29 cellular contexts compared by ENCODE assay signal in genomic region chr15:49789436-49789835, GRCh38.
"Had no signal": no experiment of that assay in that cellular context is flagged by ENCODE, and none has a peak within 500 bp of the region (broad histone marks: within the 10 kb centered on the region; RNA-seq: fewer than 3 reads in every experiment).

No MANE protein-coding gene starts in this region.

- H3K9me3 ChIP-seq: testis, thyroid gland, vagina had no signal

- H3K4me3 Mint-ChIP-seq: naive thymus-derived CD8-positive, alpha-beta T cell; nephron; neural crest cell; stimulated activated naive B cell treated with anti-CD40 and anti-IgM and Interleukin-4, amounts not matched to agents 10 μg/mL and 1 μg/mL and 100 μg/mL, for 72 hours had no signal

- H3K4me1 ChIP-seq: left lung, lower lobe of right lung, parathyroid adenoma, right atrium auricular region, spleen, stomach, testis, thyroid gland, transverse colon, upper lobe of left lung, vagina had no signal

- H3K4me3 ChIP-seq: left lung, lower lobe of right lung, right atrium auricular region, skin epidermis, spleen, stomach, testis, thyroid gland, transverse colon, upper lobe of left lung, vagina had no signal

- H3K36me3 ChIP-seq: left lung, lower lobe of right lung, right atrium auricular region, spleen, stomach, thyroid gland, transverse colon, upper lobe of left lung, vagina had no signal

- ATAC-seq: left colon; left lung; lower lobe of right lung; naive thymus-derived CD8-positive, alpha-beta T cell; sciatic nerve; stimulated activated naive B cell treated with anti-CD40 and anti-IgM and Interleukin-4, amounts not matched to agents 10 μg/mL and 1 μg/mL and 100 μg/mL, for 72 hours; stimulated activated naive CD8-positive, alpha-beta T cell treated with anti-CD3 and anti-CD28 coated beads, Interleukin-15, Interleukin-2, amounts not matched to agents 100 U/mL and 50 U/mL, for 24 hours had no signal

- H3K4me1 Mint-ChIP-seq: naive thymus-derived CD8-positive, alpha-beta T cell; nephron; neural crest cell; stimulated activated naive B cell treated with anti-CD40 and anti-IgM and Interleukin-4, amounts not matched to agents 10 μg/mL and 1 μg/mL and 100 μg/mL, for 72 hours had no signal

- H3K27me3 Mint-ChIP-seq: progenitor cell of endocrine pancreas; stimulated activated naive B cell treated with anti-CD40 and anti-IgM and Interleukin-4, amounts not matched to agents 10 μg/mL and 1 μg/mL and 100 μg/mL, for 72 hours had no signal

- H3K36me3 Mint-ChIP-seq: stimulated activated naive B cell treated with anti-CD40 and anti-IgM and Interleukin-4, amounts not matched to agents 10 μg/mL and 1 μg/mL and 100 μg/mL, for 72 hours had no signal

- H3K27ac Mint-ChIP-seq: naive thymus-derived CD8-positive, alpha-beta T cell; nephron; progenitor cell of endocrine pancreas; stimulated activated naive B cell treated with anti-CD40 and anti-IgM and Interleukin-4, amounts not matched to agents 10 μg/mL and 1 μg/mL and 100 μg/mL, for 72 hours had no signal

- DNase-seq: hippocampal formation; kidney; left colon; left lung; lower lobe of right lung; mammary epithelial cell; mesenchymal stem cell; naive thymus-derived CD8-positive, alpha-beta T cell; nucleus accumbens; spleen; stimulated activated CD4-positive, alpha-beta T cell treated with anti-CD3 and anti-CD28 coated beads, Interleukin-1b, Interleukin-23, amount 100 ng/mL, for 48 hours; stimulated activated CD4-positive, alpha-beta T cell treated with anti-CD3 and anti-CD28 coated beads, Interleukin-2, amount 100 ng/mL, for 48 hours; stimulated activated CD4-positive, alpha-beta T cell treated with anti-CD3 and anti-CD28 coated beads, Interleukin-4, amount 100 ng/mL, for 4 hours; stimulated activated CD8-positive, alpha-beta memory T cell treated with anti-CD3 and anti-CD28 coated beads, Interleukin-4, amount 100 ng/mL, for 48 hours; stimulated activated naive B cell treated with anti-CD40 and anti-IgM and Interleukin-4, amounts not matched to agents 10 μg/mL and 1 μg/mL and 100 μg/mL, for 72 hours; stimulated activated naive CD8-positive, alpha-beta T cell treated with anti-CD3 and anti-CD28 coated beads, Interleukin-15, Interleukin-2, amounts not matched to agents 100 U/mL and 50 U/mL, for 24 hours; stomach; testis; thyroid gland; transverse colon; upper lobe of left lung had no signal

- H3K27me3 ChIP-seq: left lung, right atrium auricular region, spleen, stomach, testis, thyroid gland, transverse colon, upper lobe of left lung, vagina had no signal

- H3K27ac ChIP-seq: left lung, lower lobe of right lung, parathyroid adenoma, right atrium auricular region, skin epidermis, spleen, stomach, testis, thyroid gland, transverse colon, upper lobe of left lung, vagina had no signal
